In the genomic region with DNA sequence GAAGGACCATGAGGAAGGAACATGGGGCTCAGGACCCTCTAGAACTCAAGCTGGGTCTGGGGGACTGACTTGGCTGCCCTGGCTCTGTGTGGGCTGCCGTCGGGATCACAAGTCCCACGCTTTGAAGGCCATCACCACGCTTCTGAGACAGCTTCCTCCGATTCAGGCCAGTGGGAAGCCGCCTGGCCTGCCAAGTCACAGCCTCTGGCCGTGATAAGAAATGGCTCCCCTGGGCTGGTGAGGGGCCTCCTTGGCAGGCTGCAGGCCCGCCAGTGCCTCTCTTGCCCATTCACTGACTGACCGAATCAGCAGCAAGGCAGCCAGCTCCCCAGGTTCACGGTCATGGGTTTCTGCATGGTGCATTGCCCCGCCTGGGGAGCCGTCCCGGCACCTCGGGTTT, we compare ENCODE assay signal across 1 cellular context.
TF ChIP-seq lines count a peak whose summit lies in the region.

No MANE protein-coding gene starts in this region.

TF ChIP-seq in HepG2, 621 proteins besides CTCF, POLR2A, EP300 and RAD21:
- no peak for TF ChIP-seq CAMTA2 (CRISPR knock-in tag; IDR thresholded peaks at IDR 0.05; ENCODE audit: borderline replicate concordance)
- TF ChIP-seq ELF3 (CRISPR knock-in tag; IDR thresholded peaks at IDR 0.05): no peak
- TF ChIP-seq, protein P1, sequence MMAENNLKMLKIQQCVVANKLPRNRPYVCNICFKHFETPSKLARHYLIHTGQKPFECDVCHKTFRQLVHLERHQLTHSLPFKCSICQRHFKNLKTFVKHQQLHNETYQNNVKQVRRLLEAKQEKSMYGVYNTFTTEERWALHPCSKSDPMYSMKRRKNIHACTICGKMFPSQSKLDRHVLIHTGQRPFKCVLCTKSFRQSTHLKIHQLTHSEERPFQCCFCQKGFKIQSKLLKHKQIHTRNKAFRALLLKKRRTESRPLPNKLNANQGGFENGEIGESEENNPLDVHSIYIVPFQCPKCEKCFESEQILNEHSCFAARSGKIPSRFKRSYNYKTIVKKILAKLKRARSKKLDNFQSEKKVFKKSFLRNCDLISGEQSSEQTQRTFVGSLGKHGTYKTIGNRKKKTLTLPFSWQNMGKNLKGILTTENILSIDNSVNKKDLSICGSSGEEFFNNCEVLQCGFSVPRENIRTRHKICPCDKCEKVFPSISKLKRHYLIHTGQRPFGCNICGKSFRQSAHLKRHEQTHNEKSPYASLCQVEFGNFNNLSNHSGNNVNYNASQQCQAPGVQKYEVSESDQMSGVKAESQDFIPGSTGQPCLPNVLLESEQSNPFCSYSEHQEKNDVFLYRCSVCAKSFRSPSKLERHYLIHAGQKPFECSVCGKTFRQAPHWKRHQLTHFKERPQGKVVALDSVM (CRISPR knock-in tag; IDR thresholded peaks at IDR 0.05): no peak
- no peak for TF ChIP-seq MEF2D (CRISPR knock-in tag; IDR thresholded peaks at IDR 0.05)
- TF ChIP-seq RFX3 (CRISPR knock-in tag; IDR thresholded peaks at IDR 0.05): no peak
- no peak for TF ChIP-seq ETV6 (CRISPR knock-in tag; conservative IDR thresholded peaks at IDR 0.05)
- TF ChIP-seq XRCC5 (optimal IDR thresholded peaks at IDR 0.05; ENCODE audit: low read length): no peak
- TF ChIP-seq, protein P2, sequence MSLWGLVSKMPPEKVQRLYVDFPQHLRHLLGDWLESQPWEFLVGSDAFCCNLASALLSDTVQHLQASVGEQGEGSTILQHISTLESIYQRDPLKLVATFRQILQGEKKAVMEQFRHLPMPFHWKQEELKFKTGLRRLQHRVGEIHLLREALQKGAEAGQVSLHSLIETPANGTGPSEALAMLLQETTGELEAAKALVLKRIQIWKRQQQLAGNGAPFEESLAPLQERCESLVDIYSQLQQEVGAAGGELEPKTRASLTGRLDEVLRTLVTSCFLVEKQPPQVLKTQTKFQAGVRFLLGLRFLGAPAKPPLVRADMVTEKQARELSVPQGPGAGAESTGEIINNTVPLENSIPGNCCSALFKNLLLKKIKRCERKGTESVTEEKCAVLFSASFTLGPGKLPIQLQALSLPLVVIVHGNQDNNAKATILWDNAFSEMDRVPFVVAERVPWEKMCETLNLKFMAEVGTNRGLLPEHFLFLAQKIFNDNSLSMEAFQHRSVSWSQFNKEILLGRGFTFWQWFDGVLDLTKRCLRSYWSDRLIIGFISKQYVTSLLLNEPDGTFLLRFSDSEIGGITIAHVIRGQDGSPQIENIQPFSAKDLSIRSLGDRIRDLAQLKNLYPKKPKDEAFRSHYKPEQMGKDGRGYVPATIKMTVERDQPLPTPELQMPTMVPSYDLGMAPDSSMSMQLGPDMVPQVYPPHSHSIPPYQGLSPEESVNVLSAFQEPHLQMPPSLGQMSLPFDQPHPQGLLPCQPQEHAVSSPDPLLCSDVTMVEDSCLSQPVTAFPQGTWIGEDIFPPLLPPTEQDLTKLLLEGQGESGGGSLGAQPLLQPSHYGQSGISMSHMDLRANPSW (CRISPR knock-in tag; IDR thresholded peaks at IDR 0.05; ENCODE audit: borderline replicate concordance): no peak
- TF ChIP-seq, protein P3, sequence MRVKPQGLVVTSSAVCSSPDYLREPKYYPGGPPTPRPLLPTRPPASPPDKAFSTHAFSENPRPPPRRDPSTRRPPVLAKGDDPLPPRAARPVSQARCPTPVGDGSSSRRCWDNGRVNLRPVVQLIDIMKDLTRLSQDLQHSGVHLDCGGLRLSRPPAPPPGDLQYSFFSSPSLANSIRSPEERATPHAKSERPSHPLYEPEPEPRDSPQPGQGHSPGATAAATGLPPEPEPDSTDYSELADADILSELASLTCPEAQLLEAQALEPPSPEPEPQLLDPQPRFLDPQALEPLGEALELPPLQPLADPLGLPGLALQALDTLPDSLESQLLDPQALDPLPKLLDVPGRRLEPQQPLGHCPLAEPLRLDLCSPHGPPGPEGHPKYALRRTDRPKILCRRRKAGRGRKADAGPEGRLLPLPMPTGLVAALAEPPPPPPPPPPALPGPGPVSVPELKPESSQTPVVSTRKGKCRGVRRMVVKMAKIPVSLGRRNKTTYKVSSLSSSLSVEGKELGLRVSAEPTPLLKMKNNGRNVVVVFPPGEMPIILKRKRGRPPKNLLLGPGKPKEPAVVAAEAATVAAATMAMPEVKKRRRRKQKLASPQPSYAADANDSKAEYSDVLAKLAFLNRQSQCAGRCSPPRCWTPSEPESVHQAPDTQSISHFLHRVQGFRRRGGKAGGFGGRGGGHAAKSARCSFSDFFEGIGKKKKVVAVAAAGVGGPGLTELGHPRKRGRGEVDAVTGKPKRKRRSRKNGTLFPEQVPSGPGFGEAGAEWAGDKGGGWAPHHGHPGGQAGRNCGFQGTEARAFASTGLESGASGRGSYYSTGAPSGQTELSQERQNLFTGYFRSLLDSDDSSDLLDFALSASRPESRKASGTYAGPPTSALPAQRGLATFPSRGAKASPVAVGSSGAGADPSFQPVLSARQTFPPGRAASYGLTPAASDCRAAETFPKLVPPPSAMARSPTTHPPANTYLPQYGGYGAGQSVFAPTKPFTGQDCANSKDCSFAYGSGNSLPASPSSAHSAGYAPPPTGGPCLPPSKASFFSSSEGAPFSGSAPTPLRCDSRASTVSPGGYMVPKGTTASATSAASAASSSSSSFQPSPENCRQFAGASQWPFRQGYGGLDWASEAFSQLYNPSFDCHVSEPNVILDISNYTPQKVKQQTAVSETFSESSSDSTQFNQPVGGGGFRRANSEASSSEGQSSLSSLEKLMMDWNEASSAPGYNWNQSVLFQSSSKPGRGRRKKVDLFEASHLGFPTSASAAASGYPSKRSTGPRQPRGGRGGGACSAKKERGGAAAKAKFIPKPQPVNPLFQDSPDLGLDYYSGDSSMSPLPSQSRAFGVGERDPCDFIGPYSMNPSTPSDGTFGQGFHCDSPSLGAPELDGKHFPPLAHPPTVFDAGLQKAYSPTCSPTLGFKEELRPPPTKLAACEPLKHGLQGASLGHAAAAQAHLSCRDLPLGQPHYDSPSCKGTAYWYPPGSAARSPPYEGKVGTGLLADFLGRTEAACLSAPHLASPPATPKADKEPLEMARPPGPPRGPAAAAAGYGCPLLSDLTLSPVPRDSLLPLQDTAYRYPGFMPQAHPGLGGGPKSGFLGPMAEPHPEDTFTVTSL (CRISPR knock-in tag; IDR thresholded peaks at IDR 0.05; ENCODE audit: borderline replicate concordance): no peak
- no peak for TF ChIP-seq SOX13 (IDR thresholded peaks at IDR 0.05)
- no peak for TF ChIP-seq SOX13 (CRISPR knock-in tag; conservative IDR thresholded peaks at IDR 0.05 in 1 of 2, IDR thresholded peaks at IDR 0.05 in 1 of 2)
- TF ChIP-seq, protein P4, sequence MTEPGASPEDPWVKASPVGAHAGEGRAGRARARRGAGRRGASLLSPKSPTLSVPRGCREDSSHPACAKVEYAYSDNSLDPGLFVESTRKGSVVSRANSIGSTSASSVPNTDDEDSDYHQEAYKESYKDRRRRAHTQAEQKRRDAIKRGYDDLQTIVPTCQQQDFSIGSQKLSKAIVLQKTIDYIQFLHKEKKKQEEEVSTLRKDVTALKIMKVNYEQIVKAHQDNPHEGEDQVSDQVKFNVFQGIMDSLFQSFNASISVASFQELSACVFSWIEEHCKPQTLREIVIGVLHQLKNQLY (CRISPR knock-in tag; IDR thresholded peaks at IDR 0.05): no peak
- no peak for TF ChIP-seq ZNF781 (CRISPR knock-in tag; IDR thresholded peaks at IDR 0.05; ENCODE audit: borderline replicate concordance, not compliant biosample characterization)
- no peak for TF ChIP-seq ZNF30 (CRISPR knock-in tag; IDR thresholded peaks at IDR 0.05)
- TF ChIP-seq, protein P5, sequence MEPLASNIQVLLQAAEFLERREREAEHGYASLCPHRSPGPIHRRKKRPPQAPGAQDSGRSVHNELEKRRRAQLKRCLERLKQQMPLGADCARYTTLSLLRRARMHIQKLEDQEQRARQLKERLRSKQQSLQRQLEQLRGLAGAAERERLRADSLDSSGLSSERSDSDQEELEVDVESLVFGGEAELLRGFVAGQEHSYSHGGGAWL (CRISPR knock-in tag; IDR thresholded peaks at IDR 0.05): no peak
TF ChIP-seq in HepG2: peak in this region for 0.
